In genomic region chr17:68759343-68760140, GRCh38 we compare ENCODE assay signal across 8 cellular contexts.
DNase-seq lines count a peak whose midpoint lies in the region; ATAC-seq, FAIRE-seq and TF ChIP-seq lines count a peak whose summit lies in the region.

No MANE protein-coding gene starts in this region.

- peak; percentile 65 for ATAC-seq in GM18508 (IDR thresholded peaks at IDR 0.05; ENCODE audit: insufficient read depth, unreplicated experiment)
- ATAC-seq in HG02981 (IDR thresholded peaks at IDR 0.05; ENCODE audit: unreplicated experiment): peak; percentile 89

- POLR2A ChIA-PET in A673 (lab: Charles Lee; ENCODE audit: low non-redundant PET): no interaction called here

- CTCF ChIA-PET in A673 (lab: Charles Lee): no interaction called here

- H3K9me3 Mint-ChIP-seq in T-helper 1 cell treated with Interleukin-12 subunit alpha and Interleukin-12 subunit beta and Interleukin-4 antibody, amounts not matched to agents 30 μg/mL and 1 μg/mL, for 36 hours: peaks cover 6% of the 10 kb centered on the region

- DNase-seq in A673 (ENCODE audit: low spot score) (peak; percentile 95), NCI-H187 (lab: John Stamatoyannopoulos, UW) (peak; percentile 42 to 49), cerebellum (ENCODE audit: low spot score) (peak; percentile 37), keratinocyte (ENCODE audit: low read depth, low spot score) (peak; percentile 67), smooth muscle cell of the brain vasculature (ENCODE audit: low read depth, low spot score) (peak; percentile 89)

- peaks cover 8% of the 10 kb centered on the region for H3K27me3 Mint-ChIP-seq in T-helper 1 cell treated with Interleukin-12 subunit alpha and Interleukin-12 subunit beta and Interleukin-4 antibody, amounts not matched to agents 30 μg/mL and 1 μg/mL, for 36 hours (ENCODE audit: low read depth)

- H4K20me1 ChIP-seq in keratinocyte (ENCODE audit: control insufficient read depth, extremely low read depth, insufficient read depth, low read length): no peaks in the 10 kb centered on the region

- TF ChIP-seq CTCF in A673 (conservative IDR thresholded peaks at IDR 0.05; ENCODE audit: low read depth, low read length) (peak; percentile 95), keratinocyte (optimal IDR thresholded peaks at IDR 0.05 in 1 of 3, IDR thresholded peaks at IDR 0.05 in 1 of 3, conservative IDR thresholded peaks at IDR 0.05 in 1 of 3; ENCODE audit: extremely low read depth in 1 of 3, insufficient read depth in 2 of 3, low read length in 3 of 3) (peak; percentile 94 to 98 (median 98))

- no peaks in the 10 kb centered on the region for H3K9me3 ChIP-seq in A673 (ENCODE audit: low read depth, low read length, poor library complexity, severe bottlenecking)
- no peaks in the 10 kb centered on the region for H3K9me3 ChIP-seq in keratinocyte (ENCODE audit: control insufficient read depth, low read depth, low read length)

- peak; percentile 86 for FAIRE-seq in keratinocyte (lab: Jason Lieb, UNC)

- H3K27ac ChIP-seq in A673 (ENCODE audit: low read depth, low read length, poor library complexity, severe bottlenecking) (peak overlapping the region; percentile 78), keratinocyte (ENCODE audit: control insufficient read depth, insufficient read depth, low read length) (peak overlapping the region; percentile 76)

- dilution Hi-C loops in keratinocyte (cut with MboI; ENCODE audit: extremely low pct_ligation_motif_present, low sequenced_read_pairs): no loop called here

- BruUV-seq in A673 (replicated peaks; lab: Mats Ljungman, UMichigan): no TSS peak

- no peaks in the 10 kb centered on the region for H3K9me1 ChIP-seq in keratinocyte (ENCODE audit: control insufficient read depth, extremely low read depth, insufficient read depth, low read length)

- H3K27ac Mint-ChIP-seq in T-helper 1 cell treated with Interleukin-12 subunit alpha and Interleukin-12 subunit beta and Interleukin-4 antibody, amounts not matched to agents 30 μg/mL and 1 μg/mL, for 36 hours: no peak overlapping the region

- H3K27me3 ChIP-seq in A673 (replicated peaks; ENCODE audit: insufficient read depth, low read depth, low read length, poor library complexity): no peaks in the 10 kb centered on the region
- no peaks in the 10 kb centered on the region for H3K27me3 ChIP-seq in keratinocyte (ENCODE audit: control insufficient read depth, extremely low read depth, insufficient read depth, low read length)

- peak overlapping the region; percentile 76 for H2AFZ ChIP-seq in keratinocyte (ENCODE audit: control insufficient read depth, low read length)

- peak overlapping the region; percentile 56 for H3K9ac ChIP-seq in keratinocyte (ENCODE audit: control insufficient read depth, extremely low read depth, insufficient read depth, low read length)

- no peaks in the 10 kb centered on the region for H3K79me2 ChIP-seq in keratinocyte (ENCODE audit: control insufficient read depth, insufficient read depth, low read length)

- H3K4me3 ChIP-seq in A673 (ENCODE audit: low read depth, low read length, poor library complexity, severe bottlenecking): peak overlapping the region; percentile 13
- H3K4me3 ChIP-seq in keratinocyte (ENCODE audit: control insufficient read depth in 2 of 3, extremely low read depth in 1 of 3, insufficient read depth in 2 of 3, low read depth in 1 of 3, low read length in 3 of 3): peak overlapping the region; percentile 37 to 69 (median 64)

- H3K4me1 Mint-ChIP-seq in T-helper 1 cell treated with Interleukin-12 subunit alpha and Interleukin-12 subunit beta and Interleukin-4 antibody, amounts not matched to agents 30 μg/mL and 1 μg/mL, for 36 hours (ENCODE audit: low read depth): peaks cover 9% of the 10 kb centered on the region

- no peaks in the 10 kb centered on the region for H3K36me3 ChIP-seq in A673 (ENCODE audit: insufficient read depth, low read length, poor library complexity, severe bottlenecking)
- H3K36me3 ChIP-seq in keratinocyte (ENCODE audit: control insufficient read depth in 2 of 2, extremely low read depth in 1 of 2, insufficient read depth in 2 of 2, low read length in 2 of 2): no peaks in the 10 kb centered on the region

- H3K4me3 Mint-ChIP-seq in T-helper 1 cell treated with Interleukin-12 subunit alpha and Interleukin-12 subunit beta and Interleukin-4 antibody, amounts not matched to agents 30 μg/mL and 1 μg/mL, for 36 hours: peak overlapping the region; percentile 8

- H3K36me3 Mint-ChIP-seq in T-helper 1 cell treated with Interleukin-12 subunit alpha and Interleukin-12 subunit beta and Interleukin-4 antibody, amounts not matched to agents 30 μg/mL and 1 μg/mL, for 36 hours (ENCODE audit: low read depth): no peaks in the 10 kb centered on the region

- intact Hi-C loops in A673 (cut with micrococcal nuclease; ENCODE audit: unreplicated experiment): loop anchor here (5.0 to 10.0 kb wide), 4 partner anchors 227 to 585 kb away; no protein-coding TSS in a partner anchor

- peaks cover 7% of the 10 kb centered on the region for H3K4me1 ChIP-seq in A673 (ENCODE audit: insufficient read depth, low read length, poor library complexity, severe bottlenecking)
- H3K4me1 ChIP-seq in keratinocyte (ENCODE audit: control insufficient read depth, extremely low read depth, insufficient read depth, low read length): peaks cover 7% of the 10 kb centered on the region

- peak overlapping the region; percentile 86 for H3K4me2 ChIP-seq in keratinocyte (ENCODE audit: control insufficient read depth, extremely low read depth, insufficient read depth, low read depth, low read length)

Comparison
In these comparisons a context has a peak if more than half of its experiments do, and no peak if none do; other contexts are left out.
1. Peak in every context shown above with its lines: DNase-seq, ATAC-seq, H3K4me3 ChIP-seq and H3K27ac ChIP-seq.
2. DNase-seq: peak in every context shown above with its lines; median percentile 95 in A673; 89 in smooth muscle cell of the brain vasculature; 67 in keratinocyte; 46 in NCI-H187; 37 in cerebellum.